ENCODE assay signal across 8 cellular contexts in genomic region chr16:54282202-54282922, GRCh38. TPM values are rescaled to one million over a fixed set of nuclear protein-coding genes. Genes with fewer than 3 reads are reported as not detected.
DNase-seq lines count a peak whose midpoint lies in the region; ATAC-seq, FAIRE-seq and TF ChIP-seq lines count a peak whose summit lies in the region.

No MANE protein-coding gene starts in this region.

- ATAC-seq in Right ventricle myocardium inferior (peak; percentile 27), GM21619 (IDR thresholded peaks at IDR 0.05; ENCODE audit: unreplicated experiment) (no peak)

- H3K4me3 ChIP-seq in astrocyte (ENCODE audit: insufficient read depth, low read depth, low read length) (no peak overlapping the region), transverse colon (peak overlapping the region in 1 of 4 donors; percentile 13)

- no peak for TF ChIP-seq POLR2A in transverse colon (IDR thresholded peaks at IDR 0.05)

- TF ChIP-seq EP300 in transverse colon (IDR thresholded peaks at IDR 0.05; ENCODE audit: low read depth), result no peak

- H3K27me3 Mint-ChIP-seq in astrocyte (ENCODE audit: low read depth, unreplicated experiment), result peaks cover 57% of the 10 kb centered on the region

- H3K9ac ChIP-seq in astrocyte (ENCODE audit: low read length), result peak overlapping the region; percentile 89

- peak overlapping the region; percentile 80 for H3K4me3 Mint-ChIP-seq in astrocyte (ENCODE audit: unreplicated experiment)

- H3K4me1 Mint-ChIP-seq in astrocyte (ENCODE audit: low read depth, unreplicated experiment), result peaks cover 3% of the 10 kb centered on the region

- H3K9me3 ChIP-seq in astrocyte (ENCODE audit: insufficient read depth, low read depth, low read length), result no peaks in the 10 kb centered on the region
- no peaks in the 10 kb centered on the region for H3K9me3 ChIP-seq in transverse colon

- H3K4me2 ChIP-seq in astrocyte (ENCODE audit: low read length), result peak overlapping the region; percentile 100

- H3K27me3 ChIP-seq in astrocyte (ENCODE audit: insufficient read depth, low read length), result peaks cover 14% of the 10 kb centered on the region
- peaks cover 78% of the 10 kb centered on the region for H3K27me3 ChIP-seq in transverse colon

- H3K9me3 Mint-ChIP-seq in astrocyte (ENCODE audit: unreplicated experiment), result peaks cover 10% of the 10 kb centered on the region

- no peak overlapping the region for H3K27ac ChIP-seq in astrocyte (ENCODE audit: low read depth, low read length)
- no peak overlapping the region for H3K27ac ChIP-seq in transverse colon

- peaks cover 7% of the 10 kb centered on the region for H3K36me3 Mint-ChIP-seq in astrocyte (ENCODE audit: low read depth, unreplicated experiment)

- peak overlapping the region; percentile 56 for H2AFZ ChIP-seq in astrocyte (ENCODE audit: low read depth, low read length)

- in situ Hi-C loops in transverse colon (cut with MboI; ENCODE audit: low pct_ligation_motif_present in 1 of 4, low pct_unique_long_range_greater_than_20kb in 1 of 4, low sequenced_read_pairs in 3 of 4), result loop anchor here in 1 of 4 donors (25.0 kb wide), 1 partner anchor 655 kb away; the partner anchor contains the start of gene IRX5

- H3K4me1 ChIP-seq in astrocyte (ENCODE audit: insufficient read depth, low read length) (peaks cover 8% of the 10 kb centered on the region), transverse colon (peaks cover 7 to 57% (median 44%) of the 10 kb centered on the region in 4 donors)

- peaks cover 7% of the 10 kb centered on the region for H4K20me1 ChIP-seq in astrocyte (ENCODE audit: insufficient read depth, low read length)

- intact Hi-C loops in Right ventricle myocardium inferior (cut with DNase I), result loop anchor here (2.0 to 10.0 kb wide), 4 partner anchors 90 to 1092 kb away; no protein-coding TSS in a partner anchor
- intact Hi-C loops in cardiac septum (cut with DNase I), result loop anchor here (5.0 to 10.0 kb wide), 5 partner anchors 352 to 1092 kb away; partner anchors contain the start of gene IRX6
- intact Hi-C loops in transverse colon (cut with DNase I; ENCODE audit: low total_unique reads), result no loop called here

- H3K79me2 ChIP-seq in astrocyte (ENCODE audit: insufficient read depth, low read length), result peaks cover 24% of the 10 kb centered on the region

- 4 to 7% methylated on average over 12 to 38 of the region's 42 CpGs for WGBS in transverse colon (ENCODE audit: low coverage in 1 of 2), 2 donors

- peak; percentile 84 for DNase-seq in Right ventricle myocardium inferior (ENCODE audit: missing footprints)
- DNase-seq in cardiac septum (ENCODE audit: low spot score), result no peak
- DNase-seq in astrocyte (ENCODE audit: low read depth), result no peak
- DNase-seq in inferior parietal cortex (ENCODE audit: extremely low spot score), result peak; percentile 4
- DNase-seq in transverse colon, result peak; percentile 44
- DNase-seq in NCI-H146 treated with DMSO at 0.1 percent for 48 hours (lab: John Stamatoyannopoulos, UW; ENCODE audit: unreplicated experiment), result no peak
- DNase-seq in NCI-H1092 (lab: John Stamatoyannopoulos, UW), result no peak

- H3K27ac Mint-ChIP-seq in astrocyte (ENCODE audit: unreplicated experiment), result peak overlapping the region; percentile 34

- peak; percentile 12 for TF ChIP-seq CTCF in astrocyte (IDR thresholded peaks at IDR 0.05; ENCODE audit: insufficient read depth, low read depth, low read length)
- TF ChIP-seq CTCF in transverse colon (IDR thresholded peaks at IDR 0.05), result peak in 4 of 5 experiments; percentile 23 to 62 (median 56)

- no peaks in the 10 kb centered on the region for H3K36me3 ChIP-seq in astrocyte (ENCODE audit: insufficient read depth, low read length)
- no peaks in the 10 kb centered on the region for H3K36me3 ChIP-seq in transverse colon

- FAIRE-seq in astrocyte (lab: Jason Lieb, UNC), result no peak

RNA-seq across cellular contexts. Expression of gene IRX3, which starts 4.2 kb away (rescaled TPM):
- 38.8 TPM for total RNA-seq in Right ventricle myocardium inferior
- 70.2 TPM for total RNA-seq in cardiac septum
- total RNA-seq in astrocyte, result 0.72 and 0.75 TPM in 2 replicates
- under 1 TPM in 1 of 4 donors, not detected in 3; 0.16 TPM for total RNA-seq in transverse colon

Comparison
In these comparisons a context has a peak if more than half of its experiments do, and no peak if none do; other contexts are left out.
1. DNase-seq: peak in Right ventricle myocardium inferior (single experiment), inferior parietal cortex (single experiment) and transverse colon (single experiment); none in cardiac septum (single experiment), astrocyte (single experiment), NCI-H146 treated with DMSO at 0.1 percent for 48 hours (single experiment) and NCI-H1092 (single experiment).
2. RNA of gene IRX3, which starts 4.2 kb away (total RNA-seq): 70.2 TPM in cardiac septum (single experiment) and 38.8 TPM in Right ventricle myocardium inferior (single experiment); 0.72 to 0.75 TPM in astrocyte and 0.16 TPM in transverse colon; every median in the first group is over 10 times any median in the second.